In the genomic region with DNA sequence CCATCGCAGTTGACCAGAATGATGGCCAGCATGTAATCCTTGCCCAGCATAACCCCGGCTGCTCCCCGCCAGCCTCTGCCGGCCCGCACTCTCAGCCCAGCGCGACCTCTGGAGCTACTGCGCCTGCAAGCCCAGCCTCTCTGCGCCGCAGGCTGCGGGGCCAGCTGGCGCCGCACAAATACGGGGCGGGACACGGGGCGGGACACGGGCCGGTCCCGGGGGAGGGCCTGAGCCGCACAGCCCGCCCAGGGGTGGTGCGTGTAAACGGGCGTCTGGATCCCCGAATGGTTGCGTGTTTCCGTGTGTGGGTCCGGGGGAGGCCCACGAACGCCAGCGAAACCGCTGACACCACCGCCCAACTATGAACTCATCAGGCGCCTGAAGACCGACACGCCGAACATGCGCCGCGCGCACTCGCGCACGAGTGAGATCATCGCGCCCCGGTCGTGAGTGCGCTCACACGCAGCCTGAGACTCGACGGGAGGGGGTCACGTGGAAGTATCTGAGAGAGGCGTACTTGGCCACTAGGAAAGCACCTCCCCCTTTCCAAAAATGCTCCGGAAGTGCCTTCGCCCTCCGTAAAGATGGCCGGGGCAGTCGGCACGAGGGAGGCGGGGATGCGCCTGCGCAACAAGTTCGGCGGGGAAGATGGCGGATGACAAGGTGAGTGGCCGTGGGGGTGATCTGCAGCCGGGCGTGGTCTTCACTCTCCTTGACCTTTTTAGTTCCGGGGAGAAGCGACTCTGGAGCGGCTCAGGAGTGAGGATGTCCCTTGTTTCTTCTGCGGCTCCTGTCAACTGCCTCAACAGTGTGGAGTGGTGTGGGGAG, we compare ENCODE assay signal across 7 cellular contexts. TPM values are rescaled to one million over a fixed set of nuclear protein-coding genes. Genes with fewer than 3 reads are reported as not detected.
A peak's percentile ranks its signal among the peaks of the same experiment; 100 is the strongest.
DNase-seq lines count a peak whose midpoint lies in the region; ATAC-seq, FAIRE-seq and TF ChIP-seq lines count a peak whose summit lies in the region.

APBB3 (minus strand) TSS at position 403 of the 828 bp plus-strand sequence; CDS start at position 50, 353 bp downstream.
A gene with protein sequence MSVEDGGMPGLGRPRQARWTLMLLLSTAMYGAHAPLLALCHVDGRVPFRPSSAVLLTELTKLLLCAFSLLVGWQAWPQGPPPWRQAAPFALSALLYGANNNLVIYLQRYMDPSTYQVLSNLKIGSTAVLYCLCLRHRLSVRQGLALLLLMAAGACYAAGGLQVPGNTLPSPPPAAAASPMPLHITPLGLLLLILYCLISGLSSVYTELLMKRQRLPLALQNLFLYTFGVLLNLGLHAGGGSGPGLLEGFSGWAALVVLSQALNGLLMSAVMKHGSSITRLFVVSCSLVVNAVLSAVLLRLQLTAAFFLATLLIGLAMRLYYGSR (plus strand): TSS at position 633 of the 828 bp plus-strand sequence. CDS start 2,342 bp downstream, outside the sequence.

- peak; percentile 93 to 96 (median 94) for TF ChIP-seq POLR2A in body of pancreas (IDR thresholded peaks at IDR 0.05)

- H3K27me3 ChIP-seq in body of pancreas, result no peaks in the 10 kb centered on the region

- peak within 1 kb of the TSS; percentile 26 to 41 for H3K4me3 ChIP-seq in body of pancreas

- no peaks in the 10 kb centered on the region for H3K9me3 ChIP-seq in body of pancreas

- peak; percentile 77 for ATAC-seq in GM18517 (IDR thresholded peaks at IDR 0.05; ENCODE audit: unreplicated experiment)
- peak; percentile 78 for ATAC-seq in HG03060 (IDR thresholded peaks at IDR 0.05; ENCODE audit: low read depth, unreplicated experiment)
- peak; percentile 92 for ATAC-seq in body of pancreas
- ATAC-seq in sciatic nerve, result peak; percentile 97

- H3K4me1 ChIP-seq in body of pancreas, result peaks cover 36% of the 10 kb centered on the region

- FAIRE-seq in TTC549 (lab: Jason Lieb, UNC), result peak; percentile 72

- 0 to 1% methylated on average over 11 to 66 of the region's 74 CpGs for WGBS in body of pancreas, 2 donors

- TF ChIP-seq CTCF in body of pancreas (IDR thresholded peaks at IDR 0.05), result peak in 1 of 7 experiments; percentile 19

- H3K36me3 ChIP-seq in body of pancreas (replicated peaks in 1 of 2; ENCODE audit: insufficient read depth in 1 of 2, low read depth in 2 of 2), result no peaks in the 10 kb centered on the region

- peak within 1 kb of the TSS; percentile 87 to 93 (median 90) for H3K27ac ChIP-seq in body of pancreas

- peak; percentile 80 for DNase-seq in NCI-H2107 treated with DMSO at 0.1 percent for 48 hours (lab: John Stamatoyannopoulos, UW; ENCODE audit: unreplicated experiment)
- peak; percentile 95 to 99 (median 96) for DNase-seq in body of pancreas
- DNase-seq in iPS DF 19.7 (ENCODE audit: low read depth, low spot score), result peak; percentile 94
- DNase-seq in sciatic nerve (ENCODE audit: low spot score), result peak; percentile 97

- intact Hi-C loops in body of pancreas (cut with DNase I), result loop anchor here (10.0 kb wide), 1 partner anchor 80 kb away; the partner anchor contains the start of genes IK and NDUFA2
- intact Hi-C loops in sciatic nerve (cut with DNase I), result loop anchor here (5.0 kb wide), 1 partner anchor 78 kb away; no protein-coding TSS in a partner anchor

RNA-seq across cellular contexts. Expression of gene APBB3, which starts in this region (rescaled TPM):
- total RNA-seq in body of pancreas (10 to 100 TPM; 27.0 to 28.3 TPM), sciatic nerve (43.1 TPM)

RNA-seq across cellular contexts. Expression of the second gene that starts in this region (rescaled TPM):
- total RNA-seq in body of pancreas (10 to 100 TPM; 18.5 to 39.4 TPM), sciatic nerve (37.9 TPM)

Comparison
In these comparisons a context has a peak if more than half of its experiments do, and no peak if none do; other contexts are left out.
1. Peak in every context shown above with its lines: DNase-seq, ATAC-seq, H3K4me3 ChIP-seq and H3K27ac ChIP-seq.